1 cellular context compared by ENCODE assay signal in the genomic region with DNA sequence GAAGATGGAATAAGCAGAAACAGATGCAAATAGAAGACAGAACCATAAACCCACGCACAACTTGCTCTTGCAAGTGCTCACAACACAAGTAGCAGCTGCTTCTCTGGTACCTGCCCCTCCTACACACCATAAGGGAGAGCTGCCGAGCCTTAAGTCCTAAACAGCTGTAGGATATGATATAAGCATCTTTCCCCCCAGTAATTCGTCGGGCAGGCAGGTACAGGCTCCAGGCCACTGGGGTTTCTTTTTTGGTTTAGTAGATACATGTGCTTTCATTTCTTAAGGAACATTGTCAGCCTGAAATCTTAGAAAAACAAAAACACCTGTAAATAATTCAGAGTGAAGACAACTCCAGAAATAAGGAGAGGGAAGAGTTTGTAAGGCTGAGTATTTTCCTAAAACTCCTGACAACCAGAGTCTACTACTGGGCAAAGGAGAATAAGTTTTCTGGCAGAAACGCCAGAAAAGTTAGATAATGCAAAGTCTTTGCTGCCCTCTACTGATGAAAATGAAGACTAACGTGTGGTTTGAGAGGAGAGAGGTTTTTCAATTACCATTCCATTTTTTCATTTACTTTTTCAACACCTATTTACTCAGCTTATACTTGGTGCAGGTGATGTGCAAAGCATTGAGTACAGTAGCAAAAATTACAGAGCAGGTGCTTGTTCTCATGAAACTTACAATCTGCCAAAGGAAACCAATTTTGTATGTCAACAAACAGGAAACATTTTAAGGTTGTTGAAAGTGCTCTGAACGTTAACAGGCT.
TF ChIP-seq lines count a peak whose summit lies in the region.

No MANE protein-coding gene starts in this region.

TF ChIP-seq in liver, 16 proteins besides CTCF, POLR2A, EP300 and RAD21 (continued from another document):
- TF ChIP-seq, protein P1, sequence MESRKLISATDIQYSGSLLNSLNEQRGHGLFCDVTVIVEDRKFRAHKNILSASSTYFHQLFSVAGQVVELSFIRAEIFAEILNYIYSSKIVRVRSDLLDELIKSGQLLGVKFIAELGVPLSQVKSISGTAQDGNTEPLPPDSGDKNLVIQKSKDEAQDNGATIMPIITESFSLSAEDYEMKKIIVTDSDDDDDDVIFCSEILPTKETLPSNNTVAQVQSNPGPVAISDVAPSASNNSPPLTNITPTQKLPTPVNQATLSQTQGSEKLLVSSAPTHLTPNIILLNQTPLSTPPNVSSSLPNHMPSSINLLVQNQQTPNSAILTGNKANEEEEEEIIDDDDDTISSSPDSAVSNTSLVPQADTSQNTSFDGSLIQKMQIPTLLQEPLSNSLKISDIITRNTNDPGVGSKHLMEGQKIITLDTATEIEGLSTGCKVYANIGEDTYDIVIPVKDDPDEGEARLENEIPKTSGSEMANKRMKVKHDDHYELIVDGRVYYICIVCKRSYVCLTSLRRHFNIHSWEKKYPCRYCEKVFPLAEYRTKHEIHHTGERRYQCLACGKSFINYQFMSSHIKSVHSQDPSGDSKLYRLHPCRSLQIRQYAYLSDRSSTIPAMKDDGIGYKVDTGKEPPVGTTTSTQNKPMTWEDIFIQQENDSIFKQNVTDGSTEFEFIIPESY (IDR thresholded peaks at IDR 0.05), result no peak
